Comparison of ENCODE assay signal across 24 cellular contexts in genomic region chr6:57246307-57246706, GRCh38.
"Had no signal": no experiment of that assay in that cellular context is flagged by ENCODE, and none has a peak within 500 bp of the region (broad histone marks: within the 10 kb centered on the region; RNA-seq: fewer than 3 reads in every experiment).

No MANE protein-coding gene starts in this region.

- H3K4me1 Mint-ChIP-seq: naive B cell; natural killer cell; stimulated activated memory B cell treated with anti-CD40 and anti-IgM and Interleukin-4, amounts not matched to agents 10 μg/mL and 1 μg/mL and 100 μg/mL, for 72 hours; stimulated activated naive CD8-positive, alpha-beta T cell treated with anti-CD3 and anti-CD28 coated beads, Interleukin-15, amount 100 ng/mL, for 72 hours had no signal

- ATAC-seq: natural killer cell; pancreas; right cardiac atrium; stimulated activated memory B cell treated with anti-CD40 and anti-IgM and Interleukin-4, amounts not matched to agents 10 μg/mL and 1 μg/mL and 100 μg/mL, for 72 hours; stimulated activated naive CD8-positive, alpha-beta T cell treated with anti-CD3 and anti-CD28 coated beads, Interleukin-15, amount 100 ng/mL, for 72 hours had no signal

- H3K27me3 ChIP-seq: testis, thyroid gland, transverse colon, upper lobe of left lung had no signal

- H3K27ac Mint-ChIP-seq: mesothelial cell of epicardium; naive B cell; natural killer cell; stimulated activated memory B cell treated with anti-CD40 and anti-IgM and Interleukin-4, amounts not matched to agents 10 μg/mL and 1 μg/mL and 100 μg/mL, for 72 hours; stimulated activated naive CD8-positive, alpha-beta T cell treated with anti-CD3 and anti-CD28 coated beads, Interleukin-15, amount 100 ng/mL, for 72 hours had no signal

- H3K36me3 ChIP-seq: left ventricle myocardium inferior, pancreas, prostate gland, thyroid gland, transverse colon, upper lobe of left lung had no signal

- H3K9me3 ChIP-seq: left ventricle myocardium inferior, pancreas, prostate gland, testis, thyroid gland, transverse colon, upper lobe of left lung had no signal

- H3K4me1 ChIP-seq: left ventricle myocardium inferior, pancreas, testis, thyroid gland, upper lobe of left lung had no signal

- H3K36me3 Mint-ChIP-seq: mesothelial cell of epicardium; naive B cell; natural killer cell; stimulated activated memory B cell treated with anti-CD40 and anti-IgM and Interleukin-4, amounts not matched to agents 10 μg/mL and 1 μg/mL and 100 μg/mL, for 72 hours had no signal

- H3K27ac ChIP-seq: left ventricle myocardium inferior, pancreas, testis, thyroid gland, transverse colon, upper lobe of left lung had no signal

- H3K27me3 Mint-ChIP-seq: naive B cell; stimulated activated memory B cell treated with anti-CD40 and anti-IgM and Interleukin-4, amounts not matched to agents 10 μg/mL and 1 μg/mL and 100 μg/mL, for 72 hours; stimulated activated naive CD8-positive, alpha-beta T cell treated with anti-CD3 and anti-CD28 coated beads, Interleukin-15, amount 100 ng/mL, for 72 hours had no signal

- H3K9me3 Mint-ChIP-seq: natural killer cell; stimulated activated memory B cell treated with anti-CD40 and anti-IgM and Interleukin-4, amounts not matched to agents 10 μg/mL and 1 μg/mL and 100 μg/mL, for 72 hours; stimulated activated naive CD8-positive, alpha-beta T cell treated with anti-CD3 and anti-CD28 coated beads, Interleukin-15, amount 100 ng/mL, for 72 hours had no signal

- DNase-seq: islet precursor cell; left ventricle myocardium inferior; mesendoderm; naive B cell; natural killer cell; pancreas; posterior cingulate gyrus; retina; right cardiac atrium; stimulated activated CD4-positive, alpha-beta T cell treated with anti-CD3 and anti-CD28 coated beads, Interleukin-1b, Interleukin-23, amount 100 ng/mL, for 48 hours; stimulated activated CD4-positive, alpha-beta T cell treated with anti-CD3 and anti-CD28 coated beads, Interleukin-2, amount 100 ng/mL, for 48 hours; stimulated activated CD4-positive, alpha-beta T cell treated with anti-CD3 and anti-CD28 coated beads, Interleukin-4, amount 100 ng/mL, for 4 hours; stimulated activated CD8-positive, alpha-beta memory T cell treated with anti-CD3 and anti-CD28 coated beads, Interleukin-4, amount 100 ng/mL, for 48 hours; stimulated activated naive CD4-positive, alpha-beta T cell treated with Interleukin-2 at 50 U/mL for 16 hours; stimulated activated naive CD8-positive, alpha-beta T cell treated with anti-CD3 and anti-CD28 coated beads, Interleukin-15, amount 100 ng/mL, for 72 hours; testis; thyroid gland; transverse colon; upper lobe of left lung had no signal

- H3K4me3 Mint-ChIP-seq: mesothelial cell of epicardium; naive B cell; natural killer cell; stimulated activated memory B cell treated with anti-CD40 and anti-IgM and Interleukin-4, amounts not matched to agents 10 μg/mL and 1 μg/mL and 100 μg/mL, for 72 hours; stimulated activated naive CD8-positive, alpha-beta T cell treated with anti-CD3 and anti-CD28 coated beads, Interleukin-15, amount 100 ng/mL, for 72 hours had no signal

- H3K4me3 ChIP-seq: left ventricle myocardium inferior, lung, pancreas, prostate gland, smooth muscle cell, testis, thyroid gland, transverse colon, upper lobe of left lung had no signal

- H3K4me2 ChIP-seq: smooth muscle cell had no signal
